8 cellular contexts compared by ENCODE assay signal in genomic region chr12:120292661-120293531, GRCh38. TPM values are rescaled to one million over a fixed set of nuclear protein-coding genes. Genes with fewer than 3 reads are reported as not detected.
DNase-seq lines count a peak whose midpoint lies in the region; ATAC-seq and TF ChIP-seq lines count a peak whose summit lies in the region.

Gene RNU4-1, minus strand, starts transcription at chr12:120293237.

- peak within 1 kb of the TSS; percentile 58 for H3K9ac ChIP-seq in ES-I3 (ENCODE audit: low read depth, low read length)
- peak within 1 kb of the TSS; percentile 86 for H3K9ac ChIP-seq in SK-N-SH

- no peak within 1 kb of the TSS for H3K27ac Mint-ChIP-seq in activated naive CD4-positive, alpha-beta T cell treated with anti-CD3 and anti-CD28 coated beads, Interleukin-2, amount 50 U/mL, for 72 hours
- no peak within 1 kb of the TSS for H3K27ac Mint-ChIP-seq in osteocyte (ENCODE audit: unreplicated experiment)

- no peak for TF ChIP-seq CTCF in HEK293 (tag by site-specific recombination; IDR thresholded peaks at IDR 0.05)
- TF ChIP-seq CTCF in SK-N-SH (IDR thresholded peaks at IDR 0.05): no peak
- no peak for TF ChIP-seq CTCF in osteocyte (IDR thresholded peaks at IDR 0.05)
- TF ChIP-seq CTCF in thyroid gland (IDR thresholded peaks at IDR 0.05): peak in 1 of 6 experiments; percentile 17

- ATAC-seq in activated naive CD4-positive, alpha-beta T cell treated with anti-CD3 and anti-CD28 coated beads, Interleukin-2, amount 50 U/mL, for 72 hours: peak; percentile 50 to 59
- peak; percentile 62 for ATAC-seq in Right ventricle myocardium inferior

- no peaks in the 10 kb centered on the region for H4K20me1 ChIP-seq in SK-N-SH (ENCODE audit: insufficient read depth)

- WGBS in SK-N-SH (ENCODE audit: low lambda C conversion rate): under 1% methylated on average over 28 of the region's 29 CpGs
- WGBS in thyroid gland, 2 donors: 1 to 2% methylated on average over 29 of the region's 29 CpGs

- H3K4me1 ChIP-seq in ES-I3 (ENCODE audit: insufficient read depth, low read length): peaks cover 7% of the 10 kb centered on the region; the same call in 1 of the 2 replicates
- H3K4me1 ChIP-seq in HEK293 (ENCODE audit: control insufficient read depth, insufficient read depth, low read length): no peaks in the 10 kb centered on the region
- peaks cover 0 to 2% of the 10 kb centered on the region in 2 experiments; a peak in 2 of 4 replicates for H3K4me1 ChIP-seq in SK-N-SH (ENCODE audit: control insufficient read depth in 1 of 2, insufficient read depth in 2 of 2, low read depth in 1 of 2, low read length in 1 of 2)
- peaks cover 5 to 9% of the 10 kb centered on the region in 2 donors for H3K4me1 ChIP-seq in thyroid gland

- H3K4me3 Mint-ChIP-seq in osteocyte (ENCODE audit: unreplicated experiment): no peak within 1 kb of the TSS

- CTCF ChIA-PET in HEK293 (lab: Yijun Ruan, JAX) (interaction anchor here (0.7 to 5.5 kb wide), 4 partner anchors 10 to 136 kb away, joined by 4 to 67 read pairs (median 18); partner anchors contain the start of genes RPLP0 and SIRT4), SK-N-SH (lab: Yijun Ruan, JAX) (interaction anchor here (0.8 to 3.8 kb wide), 10 partner anchors 9 to 67 kb away, joined by 3 to 26 read pairs (median 4); partner anchors contain the start of gene SIRT4)

- H3K36me3 ChIP-seq in ES-I3 (ENCODE audit: insufficient read depth, low read length): no peaks in the 10 kb centered on the region
- no peaks in the 10 kb centered on the region for H3K36me3 ChIP-seq in HEK293 (ENCODE audit: control insufficient read depth in 2 of 2, insufficient read depth in 1 of 2, low read length in 2 of 2)
- H3K36me3 ChIP-seq in SK-N-SH (replicated peaks in 1 of 2; ENCODE audit: control insufficient read depth in 1 of 2, insufficient read depth in 2 of 2, low read length in 1 of 2): no peaks in the 10 kb centered on the region
- no peaks in the 10 kb centered on the region for H3K36me3 ChIP-seq in thyroid gland

- H3K27me3 Mint-ChIP-seq in osteocyte (ENCODE audit: unreplicated experiment): no peaks in the 10 kb centered on the region

- no peak for TF ChIP-seq RAD21 in SK-N-SH (IDR thresholded peaks at IDR 0.05; ENCODE audit: low read length)

- POLR2A ChIA-PET in HEK293 (lab: Yijun Ruan, JAX) (interaction anchor here (0.6 to 5.2 kb wide), 25 partner anchors 9 to 304 kb away, joined by 3 to 194 read pairs (median 6); partner anchors contain the start of genes BICDL1, PLA2G1B, PXN and RAB35), SK-N-SH (lab: Yijun Ruan, JAX) (interaction anchor here (0.8 to 4.8 kb wide), 15 partner anchors 9 to 176 kb away, joined by 3 to 108 read pairs (median 13); partner anchors contain the start of genes COX6A1, PXN, RAB35 and RPLP0)

- H2AFZ ChIP-seq in SK-N-SH (ENCODE audit: low read depth): peak within 1 kb of the TSS; percentile 67

- H3K27me3 ChIP-seq in SK-N-SH (ENCODE audit: insufficient read depth) (no peaks in the 10 kb centered on the region), thyroid gland (no peaks in the 10 kb centered on the region)

- H3K4me3 ChIP-seq in HEK293 (ENCODE audit: low read depth, low read length) (peak within 1 kb of the TSS; percentile 63), SK-N-SH (ENCODE audit: low read depth in 2 of 2, low read length in 1 of 2) (peak within 1 kb of the TSS; percentile 50 to 70), thyroid gland (replicated peaks in 1 of 3) (peak within 1 kb of the TSS; percentile 1 to 57 (median 29))

- peak within 1 kb of the TSS; percentile 90 for H3K4me2 ChIP-seq in SK-N-SH

- peaks cover 30% of the 10 kb centered on the region for H3F3A ChIP-seq in SK-N-SH (replicated peaks; ENCODE audit: insufficient read depth)

- TF ChIP-seq EP300 in SK-N-SH (IDR thresholded peaks at IDR 0.05; ENCODE audit: borderline replicate concordance in 1 of 2, low read depth in 1 of 2, low read length in 1 of 2): peak in 1 of 2 experiments; percentile 67; a peak in 1 of 4 replicates

- H3K36me3 Mint-ChIP-seq in activated naive CD4-positive, alpha-beta T cell treated with anti-CD3 and anti-CD28 coated beads, Interleukin-2, amount 50 U/mL, for 72 hours: no peaks in the 10 kb centered on the region
- no peaks in the 10 kb centered on the region for H3K36me3 Mint-ChIP-seq in osteocyte (ENCODE audit: unreplicated experiment)

- H3K79me2 ChIP-seq in SK-N-SH (ENCODE audit: insufficient read depth): no peaks in the 10 kb centered on the region

- intact Hi-C loops in Right ventricle myocardium inferior (cut with DNase I): no loop called here
- intact Hi-C loops in thyroid gland (cut with DNase I): no loop called here

- H3K4me1 Mint-ChIP-seq in osteocyte (ENCODE audit: unreplicated experiment): peaks cover 5% of the 10 kb centered on the region

- TF ChIP-seq POLR2A in thyroid gland (IDR thresholded peaks at IDR 0.05): peak; percentile 62 to 68

- H3K9me3 ChIP-seq in ES-I3 (ENCODE audit: control insufficient read depth, insufficient read depth, low read length) (no peaks in the 10 kb centered on the region), HEK293 (ENCODE audit: control insufficient read depth, insufficient read depth, low read depth, low read length) (no peaks in the 10 kb centered on the region), SK-N-SH (no peaks in the 10 kb centered on the region), thyroid gland (no peaks in the 10 kb centered on the region)

- H3K9me2 ChIP-seq in SK-N-SH: no peaks in the 10 kb centered on the region

- peak within 1 kb of the TSS; percentile 100 for H3K27ac ChIP-seq in HEK293 (ENCODE audit: extremely low read depth, low read depth, low read length)
- peak within 1 kb of the TSS; percentile 98 to 100 for H3K27ac ChIP-seq in SK-N-SH (ENCODE audit: low read depth in 2 of 2, low read length in 1 of 2)
- peak within 1 kb of the TSS; percentile 99 for H3K27ac ChIP-seq in thyroid gland

- DNase-seq in NCI-H1048 (lab: John Stamatoyannopoulos, UW) (peak; percentile 72), SK-N-SH (peak; percentile 57), Right ventricle myocardium inferior (ENCODE audit: missing footprints) (no peak), osteocyte (ENCODE audit: extremely low spot score, unreplicated experiment) (peak; percentile 89), thyroid gland (peak; percentile 74 to 78)
- DNase-seq in activated naive CD4-positive, alpha-beta T cell treated with anti-CD3 and anti-CD28 coated beads, Interleukin-2, amount 50 U/mL, for 72 hours (ENCODE audit: low spot score in 2 of 2): peak; percentile 72 to 83

- no peaks in the 10 kb centered on the region for H3K9me3 Mint-ChIP-seq in activated naive CD4-positive, alpha-beta T cell treated with anti-CD3 and anti-CD28 coated beads, Interleukin-2, amount 50 U/mL, for 72 hours
- H3K9me3 Mint-ChIP-seq in osteocyte (ENCODE audit: unreplicated experiment): no peaks in the 10 kb centered on the region

TF ChIP-seq in HEK293, 187 proteins besides CTCF, POLR2A, EP300 and RAD21 (continues in another document):
- TF ChIP-seq SCRT2 (tag by site-specific recombination; IDR thresholded peaks at IDR 0.05): peak; percentile 18; the same call in 1 of the 2 replicates
- TF ChIP-seq ZNF629 (tag by site-specific recombination; IDR thresholded peaks at IDR 0.05): peak; percentile 75
- 0 out of 2 replicates have a peak, but pooled peaks have one; percentile 49 for TF ChIP-seq ZNF664 (tag by site-specific recombination; IDR thresholded peaks at IDR 0.05)
- TF ChIP-seq, protein P1, sequence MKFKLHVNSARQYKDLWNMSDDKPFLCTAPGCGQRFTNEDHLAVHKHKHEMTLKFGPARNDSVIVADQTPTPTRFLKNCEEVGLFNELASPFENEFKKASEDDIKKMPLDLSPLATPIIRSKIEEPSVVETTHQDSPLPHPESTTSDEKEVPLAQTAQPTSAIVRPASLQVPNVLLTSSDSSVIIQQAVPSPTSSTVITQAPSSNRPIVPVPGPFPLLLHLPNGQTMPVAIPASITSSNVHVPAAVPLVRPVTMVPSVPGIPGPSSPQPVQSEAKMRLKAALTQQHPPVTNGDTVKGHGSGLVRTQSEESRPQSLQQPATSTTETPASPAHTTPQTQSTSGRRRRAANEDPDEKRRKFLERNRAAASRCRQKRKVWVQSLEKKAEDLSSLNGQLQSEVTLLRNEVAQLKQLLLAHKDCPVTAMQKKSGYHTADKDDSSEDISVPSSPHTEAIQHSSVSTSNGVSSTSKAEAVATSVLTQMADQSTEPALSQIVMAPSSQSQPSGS (tag by site-specific recombination; IDR thresholded peaks at IDR 0.05; ENCODE audit: low read depth): peak; percentile 29; the same call in 1 of the 2 replicates
- TF ChIP-seq ZNF510 (tag by site-specific recombination; IDR thresholded peaks at IDR 0.05; ENCODE audit: insufficient replicate concordance): no peak
- 0 out of 2 replicates have a peak, but pooled peaks have one; percentile 12 for TF ChIP-seq ZBTB21 (tag by site-specific recombination; IDR thresholded peaks at IDR 0.05)

TF ChIP-seq in SK-N-SH, 30 proteins besides CTCF, POLR2A, EP300 and RAD21 (continues in another document):
- peak; percentile 83 for TF ChIP-seq CHD2 (IDR thresholded peaks at IDR 0.05; ENCODE audit: low read length, partially characterized antibody)
- peak; percentile 28; the same call in 1 of the 2 replicates for TF ChIP-seq MEF2A (IDR thresholded peaks at IDR 0.05; ENCODE audit: borderline replicate concordance, low read depth)

RNA-seq across cellular contexts. Expression of gene RNU4-1, which starts in this region (rescaled TPM):
- polyA plus RNA-seq in SK-N-SH (2012; rRNA removed): not detected in 2 replicates
- not detected in 2 replicates for polyA plus RNA-seq in SK-N-SH (2012; cell fraction: cytosol; rRNA removed)
- polyA plus RNA-seq in SK-N-SH (2012; cell fraction: nucleus; rRNA removed): not detected in 2 replicates
- total RNA-seq in activated naive CD4-positive, alpha-beta T cell treated with anti-CD3 and anti-CD28 coated beads, Interleukin-2, amount 50 U/mL, for 72 hours: 1,000 to 10,000 TPM; 1,753 to 2,211 TPM
- total RNA-seq in Right ventricle myocardium inferior (1,499 TPM), osteocyte (2,875 and 3,252 TPM in 2 replicates), thyroid gland (under 1 TPM; under 0.01 TPM)

Comparison
In these comparisons a context has a peak if more than half of its experiments do, and no peak if none do; other contexts are left out.
1. RNA of gene RNU4-1 (total RNA-seq): 2,875 to 3,252 TPM in osteocyte, 1,753 to 2,211 TPM in activated naive CD4-positive, alpha-beta T cell treated with anti-CD3 and anti-CD28 coated beads, Interleukin-2, amount 50 U/mL, for 72 hours and 1,499 TPM in Right ventricle myocardium inferior (single experiment); under 0.01 TPM in thyroid gland; every median in the first group is over 1,000 times any median in the second.
2. Peak in DNase-seq, H3K4me3 ChIP-seq, H3K27ac ChIP-seq, H3K9ac ChIP-seq and H3K4me2 ChIP-seq in SK-N-SH; RNA of the gene not detected or under 1 TPM.
3. Peak in DNase-seq, H3K4me3 ChIP-seq and H3K27ac ChIP-seq in thyroid gland; RNA of the gene not detected or under 1 TPM.
4. Peak in every context shown above with its lines, with median percentiles within 50 percentile points of each other: H3K27ac ChIP-seq and H3K4me3 ChIP-seq.